ENCODE assay signal across 2 cellular contexts in the genomic region with DNA sequence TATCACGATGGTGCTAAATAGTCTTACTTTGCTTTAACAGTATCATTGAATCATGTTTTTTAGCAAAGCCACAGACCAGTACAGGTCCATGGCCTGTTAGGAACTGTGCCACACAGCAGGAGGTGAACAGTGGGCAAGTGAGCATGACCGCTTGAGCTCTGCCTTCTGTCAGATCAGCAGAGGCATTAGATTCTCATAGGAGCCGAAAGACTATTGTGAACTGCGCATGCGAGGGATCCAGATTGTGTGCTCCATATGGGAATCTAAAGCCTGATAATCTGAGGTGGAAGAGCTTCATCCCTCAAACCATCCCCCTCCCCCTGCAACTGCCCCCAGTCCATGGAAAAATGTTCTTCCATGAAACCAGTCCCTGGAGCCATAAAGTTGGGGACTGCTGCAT.
TF ChIP-seq lines count a peak whose summit lies in the region.

No MANE protein-coding gene starts in this region.

TF ChIP-seq in GM23338, 12 proteins besides CTCF, POLR2A, EP300 and RAD21:
- no peak for TF ChIP-seq EZH2phosphoT487 (IDR thresholded peaks at IDR 0.05; ENCODE audit: unreplicated experiment)
- TF ChIP-seq, protein P1, sequence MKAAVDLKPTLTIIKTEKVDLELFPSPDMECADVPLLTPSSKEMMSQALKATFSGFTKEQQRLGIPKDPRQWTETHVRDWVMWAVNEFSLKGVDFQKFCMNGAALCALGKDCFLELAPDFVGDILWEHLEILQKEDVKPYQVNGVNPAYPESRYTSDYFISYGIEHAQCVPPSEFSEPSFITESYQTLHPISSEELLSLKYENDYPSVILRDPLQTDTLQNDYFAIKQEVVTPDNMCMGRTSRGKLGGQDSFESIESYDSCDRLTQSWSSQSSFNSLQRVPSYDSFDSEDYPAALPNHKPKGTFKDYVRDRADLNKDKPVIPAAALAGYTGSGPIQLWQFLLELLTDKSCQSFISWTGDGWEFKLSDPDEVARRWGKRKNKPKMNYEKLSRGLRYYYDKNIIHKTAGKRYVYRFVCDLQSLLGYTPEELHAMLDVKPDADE (IDR thresholded peaks at IDR 0.05) = no peak
- no peak for TF ChIP-seq CREB1 (CRISPR knock-in tag; IDR thresholded peaks at IDR 0.05; ENCODE audit: low read depth)
- TF ChIP-seq, protein P2, sequence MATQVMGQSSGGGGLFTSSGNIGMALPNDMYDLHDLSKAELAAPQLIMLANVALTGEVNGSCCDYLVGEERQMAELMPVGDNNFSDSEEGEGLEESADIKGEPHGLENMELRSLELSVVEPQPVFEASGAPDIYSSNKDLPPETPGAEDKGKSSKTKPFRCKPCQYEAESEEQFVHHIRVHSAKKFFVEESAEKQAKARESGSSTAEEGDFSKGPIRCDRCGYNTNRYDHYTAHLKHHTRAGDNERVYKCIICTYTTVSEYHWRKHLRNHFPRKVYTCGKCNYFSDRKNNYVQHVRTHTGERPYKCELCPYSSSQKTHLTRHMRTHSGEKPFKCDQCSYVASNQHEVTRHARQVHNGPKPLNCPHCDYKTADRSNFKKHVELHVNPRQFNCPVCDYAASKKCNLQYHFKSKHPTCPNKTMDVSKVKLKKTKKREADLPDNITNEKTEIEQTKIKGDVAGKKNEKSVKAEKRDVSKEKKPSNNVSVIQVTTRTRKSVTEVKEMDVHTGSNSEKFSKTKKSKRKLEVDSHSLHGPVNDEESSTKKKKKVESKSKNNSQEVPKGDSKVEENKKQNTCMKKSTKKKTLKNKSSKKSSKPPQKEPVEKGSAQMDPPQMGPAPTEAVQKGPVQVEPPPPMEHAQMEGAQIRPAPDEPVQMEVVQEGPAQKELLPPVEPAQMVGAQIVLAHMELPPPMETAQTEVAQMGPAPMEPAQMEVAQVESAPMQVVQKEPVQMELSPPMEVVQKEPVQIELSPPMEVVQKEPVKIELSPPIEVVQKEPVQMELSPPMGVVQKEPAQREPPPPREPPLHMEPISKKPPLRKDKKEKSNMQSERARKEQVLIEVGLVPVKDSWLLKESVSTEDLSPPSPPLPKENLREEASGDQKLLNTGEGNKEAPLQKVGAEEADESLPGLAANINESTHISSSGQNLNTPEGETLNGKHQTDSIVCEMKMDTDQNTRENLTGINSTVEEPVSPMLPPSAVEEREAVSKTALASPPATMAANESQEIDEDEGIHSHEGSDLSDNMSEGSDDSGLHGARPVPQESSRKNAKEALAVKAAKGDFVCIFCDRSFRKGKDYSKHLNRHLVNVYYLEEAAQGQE (IDR thresholded peaks at IDR 0.05; ENCODE audit: unreplicated experiment) = no peak
- no peak for TF ChIP-seq EZH2 (IDR thresholded peaks at IDR 0.05; ENCODE audit: low read depth, unreplicated experiment)
- no peak for TF ChIP-seq NANOG (IDR thresholded peaks at IDR 0.05; ENCODE audit: borderline replicate concordance)
- TF ChIP-seq POLR2AphosphoS5 (IDR thresholded peaks at IDR 0.05; ENCODE audit: low read depth) = no peak
- no peak for TF ChIP-seq JUNB (IDR thresholded peaks at IDR 0.05; ENCODE audit: unreplicated experiment)
- no peak for TF ChIP-seq ZNF331 (CRISPR knock-in tag; IDR thresholded peaks at IDR 0.05; ENCODE audit: low read depth)

TF ChIP-seq in H1, 55 proteins besides CTCF, POLR2A, EP300 and RAD21:
- TF ChIP-seq CBX8 (IDR thresholded peaks at IDR 0.05; ENCODE audit: borderline replicate concordance, low read depth, low read length) (no peak), GTF2F1 (IDR thresholded peaks at IDR 0.05; ENCODE audit: borderline replicate concordance, low read depth, low read length) (no peak), CHD1 (IDR thresholded peaks at IDR 0.05; ENCODE audit: low read depth, low read length) (no peak), PHF8 (conservative IDR thresholded peaks at IDR 0.05; ENCODE audit: low read depth, low read length) (no peak), TBP (IDR thresholded peaks at IDR 0.05; ENCODE audit: low read depth, low read length) (no peak), NANOG (IDR thresholded peaks at IDR 0.05; ENCODE audit: insufficient read depth, low read depth, low read length, poor library complexity, severe bottlenecking) (no peak), TAF1 (IDR thresholded peaks at IDR 0.05; ENCODE audit: low read depth, low read length) (no peak), ASH2L (IDR thresholded peaks at IDR 0.05; ENCODE audit: low read length) (no peak), SIX5 (IDR thresholded peaks at IDR 0.05; ENCODE audit: low read depth, low read length) (no peak), RBBP5 (IDR thresholded peaks at IDR 0.05; ENCODE audit: borderline replicate concordance, low read depth, low read length) (no peak), EZH2 (IDR thresholded peaks at IDR 0.05; ENCODE audit: low read depth, low read length, severe bottlenecking) (no peak), KDM1A (IDR thresholded peaks at IDR 0.05; ENCODE audit: borderline replicate concordance, low read length) (no peak), TAF7 (optimal IDR thresholded peaks at IDR 0.05; ENCODE audit: borderline replicate concordance, low read depth, low read length) (no peak), CBX5 (IDR thresholded peaks at IDR 0.05; ENCODE audit: low read depth, low read length) (no peak), NRF1 (IDR thresholded peaks at IDR 0.05; ENCODE audit: low read depth, low read length) (no peak), CHD2 (IDR thresholded peaks at IDR 0.05; ENCODE audit: low read length) (no peak), SP4 (IDR thresholded peaks at IDR 0.05; ENCODE audit: low read length) (no peak), FOSL1 (IDR thresholded peaks at IDR 0.05; ENCODE audit: insufficient read depth, low read depth, low read length) (no peak), ZNF274 (IDR thresholded peaks at IDR 0.05; ENCODE audit: borderline replicate concordance, extremely low read depth, low read length) (no peak)
- TF ChIP-seq, protein P3, sequence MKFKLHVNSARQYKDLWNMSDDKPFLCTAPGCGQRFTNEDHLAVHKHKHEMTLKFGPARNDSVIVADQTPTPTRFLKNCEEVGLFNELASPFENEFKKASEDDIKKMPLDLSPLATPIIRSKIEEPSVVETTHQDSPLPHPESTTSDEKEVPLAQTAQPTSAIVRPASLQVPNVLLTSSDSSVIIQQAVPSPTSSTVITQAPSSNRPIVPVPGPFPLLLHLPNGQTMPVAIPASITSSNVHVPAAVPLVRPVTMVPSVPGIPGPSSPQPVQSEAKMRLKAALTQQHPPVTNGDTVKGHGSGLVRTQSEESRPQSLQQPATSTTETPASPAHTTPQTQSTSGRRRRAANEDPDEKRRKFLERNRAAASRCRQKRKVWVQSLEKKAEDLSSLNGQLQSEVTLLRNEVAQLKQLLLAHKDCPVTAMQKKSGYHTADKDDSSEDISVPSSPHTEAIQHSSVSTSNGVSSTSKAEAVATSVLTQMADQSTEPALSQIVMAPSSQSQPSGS (IDR thresholded peaks at IDR 0.05; ENCODE audit: low read length) = no peak
